Comparison of ENCODE assay signal across 7 cellular contexts in the genomic region with DNA sequence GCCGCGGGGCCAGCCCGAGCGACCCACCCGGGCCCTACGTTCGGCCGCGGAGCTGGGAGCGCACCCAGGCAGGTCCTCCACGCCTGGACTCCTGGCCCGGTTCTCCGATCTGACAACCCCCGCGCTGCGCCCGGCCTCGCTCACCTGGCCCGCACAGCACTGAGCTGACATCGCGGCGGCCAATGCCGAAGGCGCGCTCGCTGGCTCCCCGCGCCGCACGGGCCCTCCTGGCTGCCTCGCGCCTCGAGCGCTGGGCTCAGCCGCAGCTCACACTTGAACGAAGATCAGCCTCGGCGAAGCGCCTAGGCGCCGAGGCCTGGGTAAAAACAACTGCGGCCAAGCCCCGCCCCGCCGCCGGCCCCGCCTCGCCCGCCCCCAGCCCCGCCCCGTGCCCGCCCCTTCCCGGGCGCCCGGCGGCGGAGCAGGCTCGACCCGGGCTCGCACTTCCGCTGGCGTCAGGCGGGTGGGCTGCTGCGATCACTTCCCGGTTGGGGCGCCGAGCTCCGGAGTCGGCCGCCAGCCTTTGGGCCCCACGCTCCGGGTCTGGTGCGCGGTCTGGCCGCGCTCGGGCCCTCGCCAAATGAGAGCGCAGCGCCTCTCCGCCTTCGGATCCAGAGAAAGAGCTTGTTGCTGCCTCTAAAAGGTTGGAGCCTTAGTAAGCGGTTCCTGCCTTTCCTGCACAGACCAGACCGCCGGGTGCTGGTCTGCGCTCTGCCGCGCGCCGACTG. TPM values are rescaled to one million over a fixed set of nuclear protein-coding genes. Genes with fewer than 3 reads are reported as not detected.
DNase-seq lines count a peak whose midpoint lies in the region; ATAC-seq and TF ChIP-seq lines count a peak whose summit lies in the region.

Gene SERINC5 (minus strand): TSS at position 297 of the 728 bp plus-strand sequence. CDS start 126 bp downstream, at position 171.

- no peaks in the 10 kb centered on the region for H3K27me3 ChIP-seq in layer of hippocampus (ENCODE audit: control insufficient read depth, insufficient read depth, low read length)

- H3K27ac ChIP-seq in layer of hippocampus (ENCODE audit: low read depth, low read length) = peak within 1 kb of the TSS; percentile 89

- peak; percentile 26 for TF ChIP-seq CTCF in chondrocyte (IDR thresholded peaks at IDR 0.05)

- no peaks in the 10 kb centered on the region for H3K9me3 Mint-ChIP-seq in chondrocyte (ENCODE audit: low read depth)

- peaks cover 41% of the 10 kb centered on the region for H3K4me1 Mint-ChIP-seq in chondrocyte (ENCODE audit: low read depth)

- H3K4me3 Mint-ChIP-seq in chondrocyte (ENCODE audit: unreplicated experiment) = peak within 1 kb of the TSS; percentile 85

- DNase-seq in NCI-H1694 treated with DMSO at 0.1 percent for 48 hours (lab: John Stamatoyannopoulos, UW) (peak; percentile 83), chondrocyte (ENCODE audit: low spot score) (peak; percentile 93)
- DNase-seq in activated CD4-positive, alpha-beta T cell treated with anti-CD3 and anti-CD28 coated beads for 24 hours (ENCODE audit: low read depth in 2 of 2) = peak; percentile 73 to 79
- peak; percentile 68 to 78 (median 74) for DNase-seq in stimulated activated CD4-positive, alpha-beta T cell treated with anti-CD3 and anti-CD28 coated beads, Interleukin-1b, Interleukin-23, amount 100 ng/mL, for 24 hours (ENCODE audit: low read depth in 4 of 4, low spot score in 1 of 4)

- no peaks in the 10 kb centered on the region for H3K27me3 Mint-ChIP-seq in chondrocyte (ENCODE audit: low read depth)

- H3K27ac Mint-ChIP-seq in chondrocyte (ENCODE audit: unreplicated experiment) = peak within 1 kb of the TSS; percentile 94

- no peaks in the 10 kb centered on the region for H3K36me3 Mint-ChIP-seq in chondrocyte (ENCODE audit: low read depth)

- ATAC-seq in GM18502 (IDR thresholded peaks at IDR 0.05; ENCODE audit: poor library complexity, unreplicated experiment) = peak; percentile 82
- ATAC-seq in HG02610 (IDR thresholded peaks at IDR 0.05; ENCODE audit: unreplicated experiment) = peak; percentile 88

RNA-seq across cellular contexts. Expression of gene SERINC5, which starts in this region (rescaled TPM):
- 39.3 to 41.5 TPM (median 39.9 TPM) in 3 replicates for total RNA-seq in chondrocyte

Comparison
In these comparisons a context has a peak if more than half of its experiments do, and no peak if none do; other contexts are left out.
1. Peak in every context shown above with its lines: DNase-seq, ATAC-seq and H3K27ac ChIP-seq.